In the genomic region with DNA sequence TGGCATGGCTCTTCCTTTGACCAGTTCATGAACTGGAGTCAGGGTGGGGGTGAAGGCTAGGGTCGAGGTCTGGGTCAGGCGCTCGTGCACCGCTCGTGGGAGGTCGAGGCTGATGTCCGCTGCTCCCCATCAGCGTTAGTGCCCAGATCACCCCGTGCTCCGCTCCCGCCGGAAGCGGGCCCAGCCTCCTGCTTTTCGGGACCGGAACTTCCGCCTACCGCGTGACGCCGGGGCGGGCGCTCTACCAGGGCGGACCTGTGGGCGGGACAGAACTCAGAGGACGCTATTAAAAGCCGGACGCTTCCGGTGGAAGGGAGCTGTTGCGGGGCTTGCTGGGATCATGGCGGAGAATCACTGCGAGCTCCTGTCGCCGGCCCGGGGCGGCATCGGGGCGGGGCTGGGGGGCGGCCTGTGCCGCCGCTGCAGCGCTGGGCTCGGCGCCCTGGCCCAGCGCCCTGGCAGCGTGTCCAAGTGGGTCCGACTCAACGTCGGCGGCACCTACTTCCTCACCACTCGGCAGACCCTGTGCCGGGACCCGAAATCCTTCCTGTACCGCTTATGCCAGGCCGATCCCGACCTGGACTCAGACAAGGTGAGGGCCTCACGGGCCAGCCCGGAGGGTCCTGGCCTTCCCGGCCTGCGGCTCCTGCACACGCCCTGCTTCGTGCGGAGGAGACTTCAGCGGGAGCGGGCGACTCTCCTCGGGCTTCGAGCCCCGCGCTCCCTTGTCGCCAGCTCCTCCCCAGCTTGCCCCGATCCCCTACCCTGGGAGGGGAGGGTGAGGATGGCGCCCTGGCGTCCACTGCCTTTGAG, we compare ENCODE assay signal across 1 cellular context.
TF ChIP-seq lines count a peak whose summit lies in the region.

A gene with protein sequence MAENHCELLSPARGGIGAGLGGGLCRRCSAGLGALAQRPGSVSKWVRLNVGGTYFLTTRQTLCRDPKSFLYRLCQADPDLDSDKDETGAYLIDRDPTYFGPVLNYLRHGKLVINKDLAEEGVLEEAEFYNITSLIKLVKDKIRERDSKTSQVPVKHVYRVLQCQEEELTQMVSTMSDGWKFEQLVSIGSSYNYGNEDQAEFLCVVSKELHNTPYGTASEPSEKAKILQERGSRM (plus strand): TSS at position 315 of the 813 bp plus-strand sequence. CDS start 26 bp downstream, at position 341.

TF ChIP-seq in HepG2, 621 proteins besides CTCF, POLR2A, EP300 and RAD21 (continued from another document):
- TF ChIP-seq, protein P1, sequence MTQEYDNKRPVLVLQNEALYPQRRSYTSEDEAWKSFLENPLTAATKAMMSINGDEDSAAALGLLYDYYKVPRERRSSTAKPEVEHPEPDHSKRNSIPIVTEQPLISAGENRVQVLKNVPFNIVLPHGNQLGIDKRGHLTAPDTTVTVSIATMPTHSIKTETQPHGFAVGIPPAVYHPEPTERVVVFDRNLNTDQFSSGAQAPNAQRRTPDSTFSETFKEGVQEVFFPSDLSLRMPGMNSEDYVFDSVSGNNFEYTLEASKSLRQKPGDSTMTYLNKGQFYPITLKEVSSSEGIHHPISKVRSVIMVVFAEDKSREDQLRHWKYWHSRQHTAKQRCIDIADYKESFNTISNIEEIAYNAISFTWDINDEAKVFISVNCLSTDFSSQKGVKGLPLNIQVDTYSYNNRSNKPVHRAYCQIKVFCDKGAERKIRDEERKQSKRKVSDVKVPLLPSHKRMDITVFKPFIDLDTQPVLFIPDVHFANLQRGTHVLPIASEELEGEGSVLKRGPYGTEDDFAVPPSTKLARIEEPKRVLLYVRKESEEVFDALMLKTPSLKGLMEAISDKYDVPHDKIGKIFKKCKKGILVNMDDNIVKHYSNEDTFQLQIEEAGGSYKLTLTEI (CRISPR knock-in tag; conservative IDR thresholded peaks at IDR 0.05) = no peak
- peak; percentile 78; the same call in 1 of the 2 replicates for TF ChIP-seq ZNF251 (CRISPR knock-in tag; IDR thresholded peaks at IDR 0.05)
- TF ChIP-seq ZNF792 (CRISPR knock-in tag; IDR thresholded peaks at IDR 0.05) = peak; percentile 87; the same call in 1 of the 2 replicates
- TF ChIP-seq SMARCE1 (IDR thresholded peaks at IDR 0.05; ENCODE audit: borderline replicate concordance) = no peak
- no peak for TF ChIP-seq ZEB1 (IDR thresholded peaks at IDR 0.05; ENCODE audit: insufficient replicate concordance, low read depth)
- TF ChIP-seq ZNF7 (CRISPR knock-in tag; IDR thresholded peaks at IDR 0.05) = no peak
- TF ChIP-seq, protein P2, sequence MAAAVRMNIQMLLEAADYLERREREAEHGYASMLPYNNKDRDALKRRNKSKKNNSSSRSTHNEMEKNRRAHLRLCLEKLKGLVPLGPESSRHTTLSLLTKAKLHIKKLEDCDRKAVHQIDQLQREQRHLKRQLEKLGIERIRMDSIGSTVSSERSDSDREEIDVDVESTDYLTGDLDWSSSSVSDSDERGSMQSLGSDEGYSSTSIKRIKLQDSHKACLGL (CRISPR knock-in tag; IDR thresholded peaks at IDR 0.05) = peak; percentile 78; the same call in 1 of the 2 replicates
- peak; percentile 46; the same call in 1 of the 2 replicates for TF ChIP-seq ZC3H4 (CRISPR knock-in tag; IDR thresholded peaks at IDR 0.05; ENCODE audit: borderline replicate concordance)
- TF ChIP-seq, protein P3, sequence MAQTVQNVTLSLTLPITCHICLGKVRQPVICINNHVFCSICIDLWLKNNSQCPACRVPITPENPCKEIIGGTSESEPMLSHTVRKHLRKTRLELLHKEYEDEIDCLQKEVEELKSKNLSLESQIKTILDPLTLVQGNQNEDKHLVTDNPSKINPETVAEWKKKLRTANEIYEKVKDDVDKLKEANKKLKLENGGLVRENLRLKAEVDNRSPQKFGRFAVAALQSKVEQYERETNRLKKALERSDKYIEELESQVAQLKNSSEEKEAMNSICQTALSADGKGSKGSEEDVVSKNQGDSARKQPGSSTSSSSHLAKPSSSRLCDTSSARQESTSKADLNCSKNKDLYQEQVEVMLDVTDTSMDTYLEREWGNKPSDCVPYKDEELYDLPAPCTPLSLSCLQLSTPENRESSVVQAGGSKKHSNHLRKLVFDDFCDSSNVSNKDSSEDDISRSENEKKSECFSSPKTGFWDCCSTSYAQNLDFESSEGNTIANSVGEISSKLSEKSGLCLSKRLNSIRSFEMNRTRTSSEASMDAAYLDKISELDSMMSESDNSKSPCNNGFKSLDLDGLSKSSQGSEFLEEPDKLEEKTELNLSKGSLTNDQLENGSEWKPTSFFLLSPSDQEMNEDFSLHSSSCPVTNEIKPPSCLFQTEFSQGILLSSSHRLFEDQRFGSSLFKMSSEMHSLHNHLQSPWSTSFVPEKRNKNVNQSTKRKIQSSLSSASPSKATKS (CRISPR knock-in tag; IDR thresholded peaks at IDR 0.05) = 0 out of 2 replicates have a peak, but pooled peaks have one; percentile 49
- TF ChIP-seq MXI1 (IDR thresholded peaks at IDR 0.05; ENCODE audit: borderline replicate concordance, low read depth, low read length) = peak; percentile 92; the same call in 1 of the 3 replicates
- TF ChIP-seq ZNF282 (IDR thresholded peaks at IDR 0.05; ENCODE audit: partially characterized antibody) = no peak
- TF ChIP-seq, protein P4, sequence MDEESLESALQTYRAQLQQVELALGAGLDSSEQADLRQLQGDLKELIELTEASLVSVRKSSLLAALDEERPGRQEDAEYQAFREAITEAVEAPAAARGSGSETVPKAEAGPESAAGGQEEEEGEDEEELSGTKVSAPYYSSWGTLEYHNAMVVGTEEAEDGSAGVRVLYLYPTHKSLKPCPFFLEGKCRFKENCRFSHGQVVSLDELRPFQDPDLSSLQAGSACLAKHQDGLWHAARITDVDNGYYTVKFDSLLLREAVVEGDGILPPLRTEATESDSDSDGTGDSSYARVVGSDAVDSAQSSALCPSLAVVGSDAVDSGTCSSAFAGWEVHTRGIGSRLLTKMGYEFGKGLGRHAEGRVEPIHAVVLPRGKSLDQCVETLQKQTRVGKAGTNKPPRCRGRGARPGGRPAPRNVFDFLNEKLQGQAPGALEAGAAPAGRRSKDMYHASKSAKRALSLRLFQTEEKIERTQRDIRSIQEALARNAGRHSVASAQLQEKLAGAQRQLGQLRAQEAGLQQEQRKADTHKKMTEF (CRISPR knock-in tag; IDR thresholded peaks at IDR 0.05) = peak; percentile 98
- no peak; the same call in 1 of the 2 replicates for TF ChIP-seq RCOR2 (CRISPR knock-in tag; IDR thresholded peaks at IDR 0.05)
- TF ChIP-seq PRMT3 (CRISPR knock-in tag; IDR thresholded peaks at IDR 0.05; ENCODE audit: borderline replicate concordance, low read depth) = no peak
- no peak for TF ChIP-seq ZFP36L2 (CRISPR knock-in tag; IDR thresholded peaks at IDR 0.05)
- no peak for TF ChIP-seq HOXA9 (CRISPR knock-in tag; IDR thresholded peaks at IDR 0.05; ENCODE audit: borderline replicate concordance)
- peak; percentile 74; the same call in 1 of the 2 replicates for TF ChIP-seq ZFP36L1 (CRISPR knock-in tag; IDR thresholded peaks at IDR 0.05)
- peak; percentile 63 for TF ChIP-seq CHD2 (IDR thresholded peaks at IDR 0.05; ENCODE audit: low read depth, low read length)
- peak; percentile 58; the same call in 1 of the 2 replicates for TF ChIP-seq FOXC1 (CRISPR knock-in tag; IDR thresholded peaks at IDR 0.05; ENCODE audit: borderline replicate concordance)
- TF ChIP-seq ZNF564 (CRISPR knock-in tag; IDR thresholded peaks at IDR 0.05) = peak; percentile 76; the same call in 1 of the 2 replicates
- TF ChIP-seq, protein P5, sequence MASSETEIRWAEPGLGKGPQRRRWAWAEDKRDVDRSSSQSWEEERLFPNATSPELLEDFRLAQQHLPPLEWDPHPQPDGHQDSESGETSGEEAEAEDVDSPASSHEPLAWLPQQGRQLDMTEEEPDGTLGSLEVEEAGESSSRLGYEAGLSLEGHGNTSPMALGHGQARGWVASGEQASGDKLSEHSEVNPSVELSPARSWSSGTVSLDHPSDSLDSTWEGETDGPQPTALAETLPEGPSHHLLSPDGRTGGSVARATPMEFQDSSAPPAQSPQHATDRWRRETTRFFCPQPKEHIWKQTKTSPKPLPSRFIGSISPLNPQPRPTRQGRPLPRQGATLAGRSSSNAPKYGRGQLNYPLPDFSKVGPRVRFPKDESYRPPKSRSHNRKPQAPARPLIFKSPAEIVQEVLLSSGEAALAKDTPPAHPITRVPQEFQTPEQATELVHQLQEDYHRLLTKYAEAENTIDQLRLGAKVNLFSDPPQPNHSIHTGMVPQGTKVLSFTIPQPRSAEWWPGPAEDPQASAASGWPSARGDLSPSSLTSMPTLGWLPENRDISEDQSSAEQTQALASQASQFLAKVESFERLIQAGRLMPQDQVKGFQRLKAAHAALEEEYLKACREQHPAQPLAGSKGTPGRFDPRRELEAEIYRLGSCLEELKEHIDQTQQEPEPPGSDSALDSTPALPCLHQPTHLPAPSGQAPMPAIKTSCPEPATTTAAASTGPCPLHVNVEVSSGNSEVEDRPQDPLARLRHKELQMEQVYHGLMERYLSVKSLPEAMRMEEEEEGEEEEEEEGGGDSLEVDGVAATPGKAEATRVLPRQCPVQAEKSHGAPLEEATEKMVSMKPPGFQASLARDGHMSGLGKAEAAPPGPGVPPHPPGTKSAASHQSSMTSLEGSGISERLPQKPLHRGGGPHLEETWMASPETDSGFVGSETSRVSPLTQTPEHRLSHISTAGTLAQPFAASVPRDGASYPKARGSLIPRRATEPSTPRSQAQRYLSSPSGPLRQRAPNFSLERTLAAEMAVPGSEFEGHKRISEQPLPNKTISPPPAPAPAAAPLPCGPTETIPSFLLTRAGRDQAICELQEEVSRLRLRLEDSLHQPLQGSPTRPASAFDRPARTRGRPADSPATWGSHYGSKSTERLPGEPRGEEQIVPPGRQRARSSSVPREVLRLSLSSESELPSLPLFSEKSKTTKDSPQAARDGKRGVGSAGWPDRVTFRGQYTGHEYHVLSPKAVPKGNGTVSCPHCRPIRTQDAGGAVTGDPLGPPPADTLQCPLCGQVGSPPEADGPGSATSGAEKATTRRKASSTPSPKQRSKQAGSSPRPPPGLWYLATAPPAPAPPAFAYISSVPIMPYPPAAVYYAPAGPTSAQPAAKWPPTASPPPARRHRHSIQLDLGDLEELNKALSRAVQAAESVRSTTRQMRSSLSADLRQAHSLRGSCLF (CRISPR knock-in tag; IDR thresholded peaks at IDR 0.05; ENCODE audit: borderline replicate concordance) = no peak; the same call in 1 of the 2 replicates
- no peak for TF ChIP-seq DNMT1 (CRISPR knock-in tag; IDR thresholded peaks at IDR 0.05)
- peak; percentile 52; the same call in 1 of the 2 replicates for TF ChIP-seq NAIF1 (CRISPR knock-in tag; IDR thresholded peaks at IDR 0.05; ENCODE audit: borderline replicate concordance)
- TF ChIP-seq, protein P6, sequence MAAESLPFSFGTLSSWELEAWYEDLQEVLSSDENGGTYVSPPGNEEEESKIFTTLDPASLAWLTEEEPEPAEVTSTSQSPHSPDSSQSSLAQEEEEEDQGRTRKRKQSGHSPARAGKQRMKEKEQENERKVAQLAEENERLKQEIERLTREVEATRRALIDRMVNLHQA (CRISPR knock-in tag; IDR thresholded peaks at IDR 0.05) = no peak
- TF ChIP-seq ZBTB3 (CRISPR knock-in tag; IDR thresholded peaks at IDR 0.05; ENCODE audit: borderline replicate concordance, low read depth) = no peak
- TF ChIP-seq, protein P7, sequence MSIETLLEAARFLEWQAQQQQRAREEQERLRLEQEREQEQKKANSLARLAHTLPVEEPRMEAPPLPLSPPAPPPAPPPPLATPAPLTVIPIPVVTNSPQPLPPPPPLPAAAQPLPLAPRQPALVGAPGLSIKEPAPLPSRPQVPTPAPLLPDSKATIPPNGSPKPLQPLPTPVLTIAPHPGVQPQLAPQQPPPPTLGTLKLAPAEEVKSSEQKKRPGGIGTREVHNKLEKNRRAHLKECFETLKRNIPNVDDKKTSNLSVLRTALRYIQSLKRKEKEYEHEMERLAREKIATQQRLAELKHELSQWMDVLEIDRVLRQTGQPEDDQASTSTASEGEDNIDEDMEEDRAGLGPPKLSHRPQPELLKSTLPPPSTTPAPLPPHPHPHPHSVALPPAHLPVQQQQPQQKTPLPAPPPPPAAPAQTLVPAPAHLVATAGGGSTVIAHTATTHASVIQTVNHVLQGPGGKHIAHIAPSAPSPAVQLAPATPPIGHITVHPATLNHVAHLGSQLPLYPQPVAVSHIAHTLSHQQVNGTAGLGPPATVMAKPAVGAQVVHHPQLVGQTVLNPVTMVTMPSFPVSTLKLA (IDR thresholded peaks at IDR 0.05) = peak; percentile 55
- TF ChIP-seq ZNF20 (CRISPR knock-in tag; IDR thresholded peaks at IDR 0.05) = no peak
- TF ChIP-seq MTA3 (CRISPR knock-in tag; IDR thresholded peaks at IDR 0.05) = no peak
- TF ChIP-seq ZMAT3 (CRISPR knock-in tag; conservative IDR thresholded peaks at IDR 0.05) = peak; percentile 92
- TF ChIP-seq BRD4 (CRISPR knock-in tag; IDR thresholded peaks at IDR 0.05) = peak; percentile 86
- TF ChIP-seq ARNT (IDR thresholded peaks at IDR 0.05) = no peak
- TF ChIP-seq, protein P8, sequence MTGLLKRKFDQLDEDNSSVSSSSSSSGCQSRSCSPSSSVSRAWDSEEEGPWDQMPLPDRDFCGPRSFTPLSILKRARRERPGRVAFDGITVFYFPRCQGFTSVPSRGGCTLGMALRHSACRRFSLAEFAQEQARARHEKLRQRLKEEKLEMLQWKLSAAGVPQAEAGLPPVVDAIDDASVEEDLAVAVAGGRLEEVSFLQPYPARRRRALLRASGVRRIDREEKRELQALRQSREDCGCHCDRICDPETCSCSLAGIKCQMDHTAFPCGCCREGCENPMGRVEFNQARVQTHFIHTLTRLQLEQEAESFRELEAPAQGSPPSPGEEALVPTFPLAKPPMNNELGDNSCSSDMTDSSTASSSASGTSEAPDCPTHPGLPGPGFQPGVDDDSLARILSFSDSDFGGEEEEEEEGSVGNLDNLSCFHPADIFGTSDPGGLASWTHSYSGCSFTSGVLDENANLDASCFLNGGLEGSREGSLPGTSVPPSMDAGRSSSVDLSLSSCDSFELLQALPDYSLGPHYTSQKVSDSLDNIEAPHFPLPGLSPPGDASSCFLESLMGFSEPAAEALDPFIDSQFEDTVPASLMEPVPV (CRISPR knock-in tag; IDR thresholded peaks at IDR 0.05) = peak; percentile 81; the same call in 1 of the 2 replicates
- no peak for TF ChIP-seq ZNF30 (CRISPR knock-in tag; IDR thresholded peaks at IDR 0.05)
- TF ChIP-seq MBD4 (IDR thresholded peaks at IDR 0.05; ENCODE audit: borderline replicate concordance, low read length) = no peak
- peak; percentile 80; the same call in 1 of the 2 replicates for TF ChIP-seq ARID2 (CRISPR knock-in tag; IDR thresholded peaks at IDR 0.05; ENCODE audit: borderline replicate concordance)
